In genomic region chr3:59790241-59790640, GRCh38 we compare ENCODE assay signal across 24 cellular contexts.
DNase-seq lines count a peak whose midpoint lies in the region; ATAC-seq and TF ChIP-seq lines count a peak whose summit lies in the region.
"Had no signal": no experiment of that assay in that cellular context is flagged by ENCODE, and none has a peak within 500 bp of the region (broad histone marks: within the 10 kb centered on the region; RNA-seq: fewer than 3 reads in every experiment).

No MANE protein-coding gene starts in this region.

- H3K36me3 Mint-ChIP-seq in activated CD4-positive, alpha-beta T cell treated with anti-CD3 and anti-CD28 coated beads, Interleukin-2, amount 10 ng/mL, durations not matched to agents 7 days and 5 days (ENCODE audit: low read depth), result peaks cover 52% of the 10 kb centered on the region
- H3K36me3 Mint-ChIP-seq in CD4-positive, CD25-positive, alpha-beta regulatory T cell, result peaks cover 13% of the 10 kb centered on the region
- no peaks in the 10 kb centered on the region for H3K36me3 Mint-ChIP-seq in HFFc6 (ENCODE audit: low read depth)
- peaks cover 3% of the 10 kb centered on the region for H3K36me3 Mint-ChIP-seq in central memory CD8-positive, alpha-beta T cell (ENCODE audit: insufficient read depth)

- H3K4me1 ChIP-seq in CD4-positive, CD25-positive, alpha-beta regulatory T cell (ENCODE audit: control insufficient read depth, insufficient read depth, low read length, poor library complexity, severe bottlenecking), result no peaks in the 10 kb centered on the region
- no peaks in the 10 kb centered on the region for H3K4me1 ChIP-seq in SJCRH30
- H3K4me1 ChIP-seq: A549; BLaER1 treated with 17β-estradiol and CSF1 and Interleukin-3, amounts not matched to agents 10 nM and 100 nM had no signal

- no peaks in the 10 kb centered on the region for H3K27me3 Mint-ChIP-seq in activated CD4-positive, alpha-beta T cell treated with anti-CD3 and anti-CD28 coated beads, Interleukin-2, amount 10 ng/mL, durations not matched to agents 7 days and 5 days
- no peaks in the 10 kb centered on the region for H3K27me3 Mint-ChIP-seq in CD4-positive, CD25-positive, alpha-beta regulatory T cell
- no peaks in the 10 kb centered on the region for H3K27me3 Mint-ChIP-seq in HFFc6 (ENCODE audit: insufficient read depth)
- H3K27me3 Mint-ChIP-seq in central memory CD8-positive, alpha-beta T cell, result no peaks in the 10 kb centered on the region
- H3K27me3 Mint-ChIP-seq: CD4-positive, alpha-beta memory T cell had no signal

- peaks cover 28% of the 10 kb centered on the region for H3K4me1 Mint-ChIP-seq in activated CD4-positive, alpha-beta T cell treated with anti-CD3 and anti-CD28 coated beads, Interleukin-2, amount 10 ng/mL, durations not matched to agents 7 days and 5 days
- peaks cover 0 to 20% (median 12%) of the 10 kb centered on the region in 4 donors for H3K4me1 Mint-ChIP-seq in CD4-positive, CD25-positive, alpha-beta regulatory T cell
- peaks cover 8% of the 10 kb centered on the region for H3K4me1 Mint-ChIP-seq in HFFc6 (ENCODE audit: low read depth)
- peaks cover 15% of the 10 kb centered on the region for H3K4me1 Mint-ChIP-seq in central memory CD8-positive, alpha-beta T cell
- H3K4me1 Mint-ChIP-seq: H9 had no signal

- H3K27ac Mint-ChIP-seq in activated CD4-positive, alpha-beta T cell treated with anti-CD3 and anti-CD28 coated beads, Interleukin-2, amount 10 ng/mL, durations not matched to agents 7 days and 5 days, result peak overlapping the region; percentile 74
- H3K27ac Mint-ChIP-seq in CD4-positive, CD25-positive, alpha-beta regulatory T cell, result peak overlapping the region in 2 of 3 donors; percentile 27 to 80
- H3K27ac Mint-ChIP-seq in HFFc6, result no peak overlapping the region
- H3K27ac Mint-ChIP-seq in central memory CD8-positive, alpha-beta T cell (ENCODE audit: low read depth), result peak overlapping the region; percentile 7
- H3K27ac Mint-ChIP-seq: GM23338, H9 had no signal

- POLR2A ChIA-PET in activated CD4-positive, alpha-beta T cell treated with anti-CD3 and anti-CD28 coated beads, Interleukin-2, amount 10 ng/mL, durations not matched to agents 7 days and 5 days (lab: Charles Lee), result no interaction called here

- no peak overlapping the region for H3K4me3 ChIP-seq in CD4-positive, CD25-positive, alpha-beta regulatory T cell (ENCODE audit: low read depth, low read length)
- no peak overlapping the region for H3K4me3 ChIP-seq in SJCRH30
- H3K4me3 ChIP-seq: A549; BLaER1 treated with 17β-estradiol and CSF1 and Interleukin-3, amounts not matched to agents 10 nM and 100 nM; GM12878; GM23338; SK-N-MC had no signal

- DNase-seq in activated CD4-positive, alpha-beta T cell treated with anti-CD3 and anti-CD28 coated beads, Interleukin-2, amount 10 ng/mL, durations not matched to agents 7 days and 5 days, result no peak
- DNase-seq in activated CD4-positive, alpha-beta T cell treated with anti-CD3 and anti-CD28 coated beads for 4 hours, result no peak
- peak in 1 of 3 donors; percentile 12 for DNase-seq in CD4-positive, CD25-positive, alpha-beta regulatory T cell
- DNase-seq in HFFc6 (no peak), SJCRH30 (no peak)
- DNase-seq in central memory CD8-positive, alpha-beta T cell (ENCODE audit: low spot score in 2 of 2), result no peak
- DNase-seq in stimulated activated CD4-positive, alpha-beta T cell treated with anti-CD3 and anti-CD28 coated beads, Interleukin-4, amount 100 ng/mL, for 1 hour, result no peak
- DNase-seq: COR-L47, DMS53, H9, KBM-7, MM.1S, NCI-H2029, NCI-H446 treated with DMSO at 0.1 percent for 48 hours, NCI-H526 treated with DMSO at 0.1 percent for 48 hours, SHP77 treated with DMSO at 0.1 percent for 48 hours had no signal

- no peak for ATAC-seq in CD4-positive, CD25-positive, alpha-beta regulatory T cell (ENCODE audit: low read depth in 2 of 2)
- ATAC-seq in central memory CD8-positive, alpha-beta T cell (replicated peaks; ENCODE audit: extremely low read depth, poor library complexity, severe bottlenecking), result no peak
- ATAC-seq: A549, GM12878, GM23338, Panc1 had no signal

- peaks cover 22% of the 10 kb centered on the region for H3K9me3 Mint-ChIP-seq in activated CD4-positive, alpha-beta T cell treated with anti-CD3 and anti-CD28 coated beads, Interleukin-2, amount 10 ng/mL, durations not matched to agents 7 days and 5 days
- peaks cover 0 to 3% (median 0%) of the 10 kb centered on the region in 7 donors for H3K9me3 Mint-ChIP-seq in CD4-positive, CD25-positive, alpha-beta regulatory T cell
- H3K9me3 Mint-ChIP-seq in HFFc6, result no peaks in the 10 kb centered on the region
- H3K9me3 Mint-ChIP-seq in central memory CD8-positive, alpha-beta T cell, result no peaks in the 10 kb centered on the region
- H3K9me3 Mint-ChIP-seq: GM23338, H9 had no signal

- no peaks in the 10 kb centered on the region for H3K36me3 ChIP-seq in CD4-positive, CD25-positive, alpha-beta regulatory T cell (ENCODE audit: control insufficient read depth, insufficient read depth, low read length)
- no peaks in the 10 kb centered on the region for H3K36me3 ChIP-seq in SJCRH30
- H3K36me3 ChIP-seq: BLaER1 treated with 17β-estradiol and CSF1 and Interleukin-3, amounts not matched to agents 10 nM and 100 nM had no signal

- TF ChIP-seq CTCF in HFFc6 (IDR thresholded peaks at IDR 0.05), result no peak

- CTCF ChIA-PET in activated CD4-positive, alpha-beta T cell treated with anti-CD3 and anti-CD28 coated beads, Interleukin-2, amount 10 ng/mL, durations not matched to agents 7 days and 5 days (lab: Charles Lee), result interaction anchor here (1.0 kb wide), 1 partner anchor 14 kb away, joined by 3 read pairs; no protein-coding TSS in a partner anchor

- no peaks in the 10 kb centered on the region for H3K27me3 ChIP-seq in CD4-positive, CD25-positive, alpha-beta regulatory T cell (ENCODE audit: control insufficient read depth, insufficient read depth, low read length)
- H3K27me3 ChIP-seq in SJCRH30, result no peaks in the 10 kb centered on the region
- H3K27me3 ChIP-seq: BLaER1 treated with 17β-estradiol and CSF1 and Interleukin-3, amounts not matched to agents 10 nM and 100 nM had no signal

- H3K27ac ChIP-seq in CD4-positive, CD25-positive, alpha-beta regulatory T cell (ENCODE audit: insufficient read depth, low read length, poor library complexity, severe bottlenecking), result no peak overlapping the region
- H3K27ac ChIP-seq in SJCRH30, result no peak overlapping the region
- H3K27ac ChIP-seq: A549; BLaER1 treated with 17β-estradiol and CSF1 and Interleukin-3, amounts not matched to agents 10 nM and 100 nM; RWPE1; SK-N-MC had no signal

- peak overlapping the region; percentile 16 for H3K4me3 Mint-ChIP-seq in activated CD4-positive, alpha-beta T cell treated with anti-CD3 and anti-CD28 coated beads, Interleukin-2, amount 10 ng/mL, durations not matched to agents 7 days and 5 days
- no peak overlapping the region for H3K4me3 Mint-ChIP-seq in CD4-positive, CD25-positive, alpha-beta regulatory T cell
- peak overlapping the region; percentile 3; the same call in 1 of the 2 replicates for H3K4me3 Mint-ChIP-seq in HFFc6
- H3K4me3 Mint-ChIP-seq in central memory CD8-positive, alpha-beta T cell, result no peak overlapping the region
- H3K4me3 Mint-ChIP-seq: GM23338, H9 had no signal

- no peaks in the 10 kb centered on the region for H3K9me3 ChIP-seq in CD4-positive, CD25-positive, alpha-beta regulatory T cell (ENCODE audit: control insufficient read depth in 2 of 2, low read length in 2 of 2)
- H3K9me3 ChIP-seq in SJCRH30 (replicated peaks), result no peaks in the 10 kb centered on the region
- H3K9me3 ChIP-seq: A549; BLaER1 treated with 17β-estradiol and CSF1 and Interleukin-3, amounts not matched to agents 10 nM and 100 nM had no signal

Comparison
In these comparisons a context has a peak if more than half of its experiments do, and no peak if none do; other contexts are left out.
1. H3K4me3 Mint-ChIP-seq: peak in activated CD4-positive, alpha-beta T cell treated with anti-CD3 and anti-CD28 coated beads, Interleukin-2, amount 10 ng/mL, durations not matched to agents 7 days and 5 days (single experiment) and HFFc6 (single experiment); none in CD4-positive, CD25-positive, alpha-beta regulatory T cell (0 of 4) and central memory CD8-positive, alpha-beta T cell (single experiment).